17 cellular contexts compared by ENCODE assay signal in the genomic region with DNA sequence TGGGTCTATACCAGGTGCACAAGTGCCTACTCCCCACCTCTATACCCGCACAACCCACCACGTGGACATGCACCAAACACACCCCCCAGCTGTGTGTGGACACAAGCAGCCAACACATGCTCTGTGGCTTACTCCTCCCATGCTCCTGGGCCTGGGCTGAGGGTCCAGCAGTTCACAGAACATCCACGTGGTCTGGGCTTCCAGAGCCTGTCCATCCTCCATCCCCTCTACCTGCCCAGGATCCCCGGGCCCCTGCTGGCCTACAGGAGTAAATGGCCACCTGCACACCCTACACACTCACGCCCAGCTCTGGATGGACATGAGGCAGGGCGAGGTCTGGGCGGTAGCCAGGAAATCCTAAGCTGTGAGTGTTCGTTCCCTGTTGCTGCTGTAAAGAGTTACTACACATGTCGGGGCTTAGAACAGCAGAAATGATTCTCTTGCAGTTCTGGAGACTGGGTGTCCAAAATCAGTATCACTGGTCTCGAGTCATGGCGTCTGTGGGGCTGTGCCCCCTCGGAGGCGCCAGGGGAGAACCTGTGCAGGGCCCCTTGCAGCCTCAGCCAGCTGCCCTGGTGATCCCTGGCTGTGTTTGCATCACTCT. TPM values are rescaled to one million over a fixed set of nuclear protein-coding genes. Genes with fewer than 3 reads are reported as not detected.
DNase-seq lines count a peak whose midpoint lies in the region; ATAC-seq, FAIRE-seq and TF ChIP-seq lines count a peak whose summit lies in the region.
"Had no signal": no experiment of that assay in that cellular context is flagged by ENCODE, and none has a peak within 500 bp of the region (broad histone marks: within the 10 kb centered on the region; RNA-seq: fewer than 3 reads in every experiment).

No MANE protein-coding gene starts in this region.

- no peak overlapping the region for H3K9ac ChIP-seq in astrocyte (ENCODE audit: low read length)

- H2AFZ ChIP-seq in astrocyte (ENCODE audit: low read depth, low read length), result no peak overlapping the region

- H3K36me3 ChIP-seq in astrocyte (ENCODE audit: insufficient read depth, low read length), result no peaks in the 10 kb centered on the region

- H3K27ac Mint-ChIP-seq in HFFc6, result peak overlapping the region; percentile 15; the same call in 1 of the 2 replicates
- H3K27ac Mint-ChIP-seq in astrocyte (ENCODE audit: unreplicated experiment), result peak overlapping the region; percentile 47
- H3K27ac Mint-ChIP-seq in nephron progenitor cell, result no peak overlapping the region
- H3K27ac Mint-ChIP-seq: activated CD4-positive, alpha-beta memory T cell treated with anti-CD3 and anti-CD28 coated beads, Interleukin-2, amount 10 ng/mL, durations not matched to agents 7 days and 5 days; activated naive CD4-positive, alpha-beta T cell treated with anti-CD3 and anti-CD28 coated beads for 36 hours had no signal

- H3K4me3 Mint-ChIP-seq in HFFc6 (no peak overlapping the region), astrocyte (ENCODE audit: unreplicated experiment) (no peak overlapping the region), nephron progenitor cell (no peak overlapping the region)
- H3K4me3 Mint-ChIP-seq: activated CD4-positive, alpha-beta memory T cell treated with anti-CD3 and anti-CD28 coated beads, Interleukin-2, amount 10 ng/mL, durations not matched to agents 7 days and 5 days; activated naive CD4-positive, alpha-beta T cell treated with anti-CD3 and anti-CD28 coated beads for 36 hours had no signal

- H3K4me3 ChIP-seq in astrocyte (ENCODE audit: insufficient read depth, low read depth, low read length), result no peak overlapping the region

- H3K27ac ChIP-seq in astrocyte (ENCODE audit: low read depth, low read length), result no peak overlapping the region
- no peak overlapping the region for H3K27ac ChIP-seq in foreskin keratinocyte

- H3K79me2 ChIP-seq in astrocyte (ENCODE audit: insufficient read depth, low read length), result no peaks in the 10 kb centered on the region

- peak overlapping the region; percentile 13 for H3K4me2 ChIP-seq in astrocyte (ENCODE audit: low read length)

- H3K27me3 Mint-ChIP-seq in HFFc6 (ENCODE audit: insufficient read depth), result peaks cover 3% of the 10 kb centered on the region
- H3K27me3 Mint-ChIP-seq in astrocyte (ENCODE audit: low read depth, unreplicated experiment), result peaks cover 13% of the 10 kb centered on the region
- H3K27me3 Mint-ChIP-seq in nephron progenitor cell (ENCODE audit: low read depth, poor library complexity), result peaks cover 11% of the 10 kb centered on the region
- H3K27me3 Mint-ChIP-seq: progenitor cell of endocrine pancreas had no signal

- no peaks in the 10 kb centered on the region for H3K36me3 Mint-ChIP-seq in HFFc6 (ENCODE audit: low read depth)
- H3K36me3 Mint-ChIP-seq in astrocyte (ENCODE audit: low read depth, unreplicated experiment), result no peaks in the 10 kb centered on the region
- H3K36me3 Mint-ChIP-seq in nephron progenitor cell (ENCODE audit: low read depth), result no peaks in the 10 kb centered on the region

- in situ Hi-C loops in ACHN (cut with HindIII; ENCODE audit: low pct_ligation_motif_present, low pct_unique_long_range_greater_than_20kb, low sequenced_read_pairs), result no loop called here

- H3K4me1 Mint-ChIP-seq in HFFc6 (ENCODE audit: low read depth), result peaks cover 31% of the 10 kb centered on the region
- peaks cover 18% of the 10 kb centered on the region for H3K4me1 Mint-ChIP-seq in astrocyte (ENCODE audit: low read depth, unreplicated experiment)
- H3K4me1 Mint-ChIP-seq in nephron progenitor cell, result peaks cover 47% of the 10 kb centered on the region

- no peaks in the 10 kb centered on the region for H3K9me3 ChIP-seq in astrocyte (ENCODE audit: insufficient read depth, low read depth, low read length)

- FAIRE-seq in astrocyte (lab: Jason Lieb, UNC), result no peak
- FAIRE-seq: TTC549 had no signal

- no peaks in the 10 kb centered on the region for H3K27me3 ChIP-seq in astrocyte (ENCODE audit: insufficient read depth, low read length)
- H3K27me3 ChIP-seq in foreskin keratinocyte, result no peaks in the 10 kb centered on the region

- H4K20me1 ChIP-seq in astrocyte (ENCODE audit: insufficient read depth, low read length), result no peaks in the 10 kb centered on the region

- peak; percentile 41 for TF ChIP-seq CTCF in HFFc6 (IDR thresholded peaks at IDR 0.05)
- TF ChIP-seq CTCF in astrocyte (IDR thresholded peaks at IDR 0.05; ENCODE audit: insufficient read depth, low read depth, low read length), result no peak
- no peak for TF ChIP-seq CTCF in foreskin keratinocyte (conservative IDR thresholded peaks at IDR 0.05)
- no peak for TF ChIP-seq CTCF in nephron progenitor cell (IDR thresholded peaks at IDR 0.05)

- DNase-seq in ACHN (peak; percentile 50), HFFc6 (peak; percentile 80), astrocyte (ENCODE audit: low read depth) (peak; percentile 73), foreskin keratinocyte (peak; percentile 58 to 80), dedifferentiated amniotic fluid mesenchymal stem cell (ENCODE audit: extremely low spot score) (no peak), T1000 (lab: John Stamatoyannopoulos, UW) (no peak), nephron progenitor cell (no peak)
- DNase-seq: activated CD4-positive, alpha-beta memory T cell treated with anti-CD3 and anti-CD28 coated beads, Interleukin-2, amount 10 ng/mL, durations not matched to agents 7 days and 5 days; activated naive CD4-positive, alpha-beta T cell treated with anti-CD3 and anti-CD28 coated beads for 36 hours; AML-193; DMS79; foreskin melanocyte; NCI-H1092; trophoblast cell had no signal

- ATAC-seq in foreskin keratinocyte, result peak; percentile 45
- ATAC-seq in GM18498 (IDR thresholded peaks at IDR 0.05; ENCODE audit: unreplicated experiment), result no peak

- no peaks in the 10 kb centered on the region for H3K9me3 Mint-ChIP-seq in HFFc6
- H3K9me3 Mint-ChIP-seq in astrocyte (ENCODE audit: unreplicated experiment), result no peaks in the 10 kb centered on the region
- H3K9me3 Mint-ChIP-seq in nephron progenitor cell, result no peaks in the 10 kb centered on the region
- H3K9me3 Mint-ChIP-seq: activated CD4-positive, alpha-beta memory T cell treated with anti-CD3 and anti-CD28 coated beads, Interleukin-2, amount 10 ng/mL, durations not matched to agents 7 days and 5 days; activated naive CD4-positive, alpha-beta T cell treated with anti-CD3 and anti-CD28 coated beads for 36 hours had no signal

- H3K4me1 ChIP-seq in astrocyte (ENCODE audit: insufficient read depth, low read length) (peaks cover 22% of the 10 kb centered on the region), foreskin keratinocyte (peaks cover 6% of the 10 kb centered on the region)

RNA-seq across cellular contexts. Expression of a gene that starts 15.0 kb away (rescaled TPM):
- total RNA-seq in HFFc6 (2021; fragmentation: NEBNext Ultra II Directional; extraction: Animal tissue kit (Norgen Biotek cat#: 25700)), result 10 to 100 TPM; 26.9 to 29.3 (median 29.0) TPM
- 39.1 and 39.8 TPM in 2 replicates for total RNA-seq in astrocyte
- total RNA-seq in foreskin keratinocyte, result 15.0 and 16.3 TPM in 2 replicates
- 11.1 and 12.0 TPM in 2 replicates for polyA plus RNA-seq in foreskin keratinocyte

Comparison
In these comparisons a context has a peak if more than half of its experiments do, and no peak if none do; other contexts are left out.
1. DNase-seq: peak in ACHN (single experiment), HFFc6 (single experiment), astrocyte (single experiment) and foreskin keratinocyte (2 of 2); none in dedifferentiated amniotic fluid mesenchymal stem cell (single experiment), T1000 (single experiment) and nephron progenitor cell (single experiment).